In the genomic region with DNA sequence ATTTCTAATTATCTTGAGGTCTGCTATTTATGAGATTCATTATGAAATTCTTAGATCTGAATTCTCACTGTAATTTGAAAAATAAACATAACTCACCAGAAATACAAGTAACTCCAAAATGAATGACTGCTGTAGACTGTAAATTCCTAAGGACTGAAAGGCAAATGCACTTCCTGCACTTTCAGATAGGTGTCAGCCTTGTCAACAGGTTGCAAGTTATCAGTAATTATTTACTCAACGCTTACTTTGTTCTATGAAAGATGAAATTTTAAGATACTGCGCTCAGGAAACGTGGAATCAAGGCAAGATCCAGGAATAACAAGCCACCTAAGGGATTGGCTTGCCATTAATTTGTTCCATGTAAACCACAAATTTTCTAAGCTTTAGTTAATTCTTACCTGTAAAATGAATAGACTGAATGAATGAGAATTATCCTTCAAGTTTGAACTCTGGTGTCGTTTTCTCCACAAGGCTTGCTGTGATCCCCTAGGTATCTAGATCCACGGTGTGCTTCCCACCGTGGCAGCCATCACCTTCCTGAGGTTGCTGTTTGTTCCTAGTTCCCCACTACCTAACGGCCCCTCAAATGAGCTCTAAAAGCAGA, we compare ENCODE assay signal across 1 cellular context.
TF ChIP-seq lines count a peak whose summit lies in the region.

No MANE protein-coding gene starts in this region.

TF ChIP-seq in K562, 482 proteins besides CTCF, POLR2A, EP300 and RAD21:
- 0 out of 2 replicates have a peak, but pooled peaks have one; percentile 20 for TF ChIP-seq CXXC5 (CRISPR knock-in tag; IDR thresholded peaks at IDR 0.05)
- no peak for TF ChIP-seq WHSC1 (IDR thresholded peaks at IDR 0.05; ENCODE audit: low read length)
- TF ChIP-seq, protein P1, sequence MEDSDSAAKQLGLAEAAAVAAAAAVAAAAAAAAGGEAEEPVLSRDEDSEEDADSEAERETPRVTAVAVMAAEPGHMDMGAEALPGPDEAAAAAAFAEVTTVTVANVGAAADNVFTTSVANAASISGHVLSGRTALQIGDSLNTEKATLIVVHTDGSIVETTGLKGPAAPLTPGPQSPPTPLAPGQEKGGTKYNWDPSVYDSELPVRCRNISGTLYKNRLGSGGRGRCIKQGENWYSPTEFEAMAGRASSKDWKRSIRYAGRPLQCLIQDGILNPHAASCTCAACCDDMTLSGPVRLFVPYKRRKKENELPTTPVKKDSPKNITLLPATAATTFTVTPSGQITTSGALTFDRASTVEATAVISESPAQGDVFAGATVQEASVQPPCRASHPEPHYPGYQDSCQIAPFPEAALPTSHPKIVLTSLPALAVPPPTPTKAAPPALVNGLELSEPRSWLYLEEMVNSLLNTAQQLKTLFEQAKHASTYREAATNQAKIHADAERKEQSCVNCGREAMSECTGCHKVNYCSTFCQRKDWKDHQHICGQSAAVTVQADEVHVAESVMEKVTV (CRISPR knock-in tag; IDR thresholded peaks at IDR 0.05), result peak; percentile 33; the same call in 1 of the 2 replicates
- TF ChIP-seq SMC3 (conservative IDR thresholded peaks at IDR 0.05; ENCODE audit: insufficient read depth, low read depth, low read length), result peak; percentile 40
